22 cellular contexts compared by ENCODE assay signal in the genomic region with DNA sequence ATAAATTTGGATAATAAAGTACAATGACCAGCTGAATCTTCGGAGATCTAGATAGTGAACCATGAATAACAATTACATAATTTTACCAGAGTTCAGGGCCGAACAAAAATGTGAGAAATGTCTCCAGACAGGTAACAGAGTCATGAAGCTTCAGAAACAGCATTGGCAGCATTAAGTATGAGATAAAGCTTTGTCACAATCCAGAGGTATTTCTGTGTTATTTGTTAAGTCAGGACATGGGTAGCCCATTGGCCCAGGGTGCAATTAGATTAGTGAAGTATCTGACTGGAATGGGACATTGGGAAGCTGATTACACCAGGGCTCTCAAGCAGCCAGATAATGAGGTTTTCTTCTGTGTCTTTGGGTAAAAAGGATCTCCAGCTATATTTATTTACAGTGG.
"Had no signal": no experiment of that assay in that cellular context is flagged by ENCODE, and none has a peak within 500 bp of the region (broad histone marks: within the 10 kb centered on the region; RNA-seq: fewer than 3 reads in every experiment).

No MANE protein-coding gene starts in this region.

- H3K4me3 ChIP-seq: MG63, SJSA1 had no signal

- H3K36me3 ChIP-seq: MG63, SJSA1 had no signal

- H3K27me3 ChIP-seq: MG63 had no signal

- H3K4me1 ChIP-seq: SJSA1 had no signal

- H3K27ac ChIP-seq: SJSA1 had no signal

- H3K4me2 ChIP-seq: SK-N-SH had no signal

- H3K9me3 ChIP-seq: MG63, SJSA1, SK-N-SH had no signal

- DNase-seq: Karpas-422, KG1, MG63, NCI-H1092, NCI-H1105 treated with DMSO at 0.1 percent for 48 hours, NCI-H1417 treated with DMSO at 0.1 percent for 48 hours, NCI-H146, NCI-H1694 treated with DMSO at 0.1 percent for 48 hours, NCI-H2029, NCI-H2081 treated with DMSO at 0.1 percent for 48 hours, NCI-H2171 treated with DMSO at 0.1 percent for 48 hours, NCI-H2227 treated with DMSO at 0.1 percent for 48 hours, NCI-H446, NCI-H510A, NCI-H524 treated with DMSO at 0.1 percent for 48 hours, NCI-H69, NCI-H774, Right ventricle myocardium superior, RPMI8226, SIG-M5, SK-N-SH had no signal
